8 cellular contexts compared by ENCODE assay signal in the genomic region with DNA sequence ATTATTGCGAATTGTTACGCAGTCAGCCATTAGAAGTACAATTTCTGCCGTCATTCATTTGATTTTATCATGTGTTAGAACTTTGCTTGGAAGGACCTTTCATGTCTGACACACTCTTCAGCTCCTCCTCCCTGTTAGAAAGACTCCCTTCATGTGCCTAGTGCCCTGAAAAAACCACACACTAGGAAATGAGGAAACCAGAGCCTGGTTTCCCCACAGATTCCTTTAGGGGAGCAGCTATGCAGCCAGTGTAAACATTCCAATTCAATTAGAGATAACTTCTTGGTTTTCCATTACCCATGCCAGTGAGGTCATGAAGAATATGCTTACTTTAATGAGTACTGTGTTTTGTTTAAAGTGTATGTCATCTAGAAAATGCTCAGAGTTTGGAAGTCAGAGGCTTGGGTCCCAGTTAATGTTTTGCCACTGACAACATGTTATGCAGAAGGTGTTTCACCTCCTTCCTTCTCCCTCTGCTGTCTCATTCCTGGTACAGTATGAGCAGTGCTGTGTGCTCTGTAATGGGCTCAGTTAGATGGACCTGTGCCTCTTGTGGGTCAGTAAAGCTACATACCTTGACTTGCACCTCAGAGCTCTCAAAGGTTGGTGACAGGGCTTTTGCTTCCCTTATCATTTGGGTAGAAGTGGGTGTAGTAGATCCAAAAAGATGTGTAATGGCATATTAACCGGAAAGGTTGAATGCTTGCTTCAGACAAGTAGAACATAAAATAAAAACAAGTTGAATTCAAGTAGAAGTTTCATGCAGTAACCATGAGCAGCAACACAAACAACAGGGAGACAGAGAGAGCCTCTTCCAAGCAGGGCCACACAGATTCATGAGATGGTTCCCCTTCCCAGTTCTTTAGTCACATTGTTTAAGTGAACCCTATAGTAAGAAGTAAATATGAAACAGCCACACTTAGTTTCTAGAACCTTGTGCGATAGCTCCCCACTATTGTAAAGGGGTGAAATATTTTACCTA. TPM values are rescaled to one million over a fixed set of nuclear protein-coding genes. Genes with fewer than 3 reads are reported as not detected.
DNase-seq lines count a peak whose midpoint lies in the region; ATAC-seq and TF ChIP-seq lines count a peak whose summit lies in the region.

No MANE protein-coding gene starts in this region.

- peak overlapping the region; percentile 85 for H3K27ac Mint-ChIP-seq in activated naive CD4-positive, alpha-beta T cell treated with anti-CD3 and anti-CD28 coated beads, Interleukin-2, amount 10 ng/mL, durations not matched to agents 7 days and 5 days
- H3K27ac Mint-ChIP-seq in T-helper 17 cell, result peak overlapping the region; percentile 96
- H3K27ac Mint-ChIP-seq in stimulated activated naive CD8-positive, alpha-beta T cell treated with anti-CD3 and anti-CD28 coated beads, Interleukin-15, amount 100 ng/mL, for 72 hours, result peak overlapping the region; percentile 43 to 50

- peaks cover 0 to 69% (median 10%) of the 10 kb centered on the region in 12 donors for H3K4me1 ChIP-seq in heart left ventricle
- H3K4me1 ChIP-seq in psoas muscle, result no peaks in the 10 kb centered on the region

- peaks cover 94% of the 10 kb centered on the region for H3K4me1 Mint-ChIP-seq in activated naive CD4-positive, alpha-beta T cell treated with anti-CD3 and anti-CD28 coated beads, Interleukin-2, amount 10 ng/mL, durations not matched to agents 7 days and 5 days
- H3K4me1 Mint-ChIP-seq in T-helper 17 cell, result peaks cover 60% of the 10 kb centered on the region
- peaks cover 93% of the 10 kb centered on the region for H3K4me1 Mint-ChIP-seq in stimulated activated naive CD8-positive, alpha-beta T cell treated with anti-CD3 and anti-CD28 coated beads, Interleukin-15, amount 100 ng/mL, for 72 hours

- H3K27ac ChIP-seq in heart left ventricle (peak overlapping the region in 5 of 12 donors; percentile 6 to 65 (median 42)), psoas muscle (no peak overlapping the region)

- H3K36me3 ChIP-seq in heart left ventricle, result no peaks in the 10 kb centered on the region
- H3K36me3 ChIP-seq in psoas muscle (ENCODE audit: insufficient read depth in 1 of 2, low read depth in 1 of 2), result no peaks in the 10 kb centered on the region

- H3K4me3 ChIP-seq in heart left ventricle (no peak overlapping the region), psoas muscle (no peak overlapping the region)

- intact Hi-C loops in heart left ventricle (cut with DNase I) (no loop called here), psoas muscle (cut with DNase I) (no loop called here)

- H3K9me3 ChIP-seq in T-helper 17 cell (ENCODE audit: control insufficient read depth, low read length, poor library complexity, severe bottlenecking), result no peaks in the 10 kb centered on the region
- H3K9me3 ChIP-seq in heart left ventricle, result no peaks in the 10 kb centered on the region
- H3K9me3 ChIP-seq in psoas muscle, result no peaks in the 10 kb centered on the region

- ATAC-seq in T-helper 17 cell, result peak; percentile 65
- peak; percentile 42 to 93 (median 85) for ATAC-seq in heart left ventricle
- ATAC-seq in stimulated activated naive CD8-positive, alpha-beta T cell treated with anti-CD3 and anti-CD28 coated beads, Interleukin-15, amount 100 ng/mL, for 72 hours, result peak; percentile 66
- ATAC-seq in psoas muscle, result no peak

- peak overlapping the region; percentile 3 for H3K4me3 Mint-ChIP-seq in activated naive CD4-positive, alpha-beta T cell treated with anti-CD3 and anti-CD28 coated beads, Interleukin-2, amount 10 ng/mL, durations not matched to agents 7 days and 5 days
- H3K4me3 Mint-ChIP-seq in T-helper 17 cell, result peak overlapping the region; percentile 81
- peak overlapping the region; percentile 54 to 62 for H3K4me3 Mint-ChIP-seq in stimulated activated naive CD8-positive, alpha-beta T cell treated with anti-CD3 and anti-CD28 coated beads, Interleukin-15, amount 100 ng/mL, for 72 hours

- H3K27me3 ChIP-seq in heart left ventricle (no peaks in the 10 kb centered on the region), psoas muscle (ENCODE audit: insufficient read depth in 3 of 3, low read length in 2 of 3) (no peaks in the 10 kb centered on the region)

- H3K9me3 Mint-ChIP-seq in activated naive CD4-positive, alpha-beta T cell treated with anti-CD3 and anti-CD28 coated beads, Interleukin-2, amount 10 ng/mL, durations not matched to agents 7 days and 5 days, result peaks cover 11% of the 10 kb centered on the region
- H3K9me3 Mint-ChIP-seq in stimulated activated naive CD8-positive, alpha-beta T cell treated with anti-CD3 and anti-CD28 coated beads, Interleukin-15, amount 100 ng/mL, for 72 hours, result no peaks in the 10 kb centered on the region

- no peaks in the 10 kb centered on the region for H3K27me3 Mint-ChIP-seq in activated naive CD4-positive, alpha-beta T cell treated with anti-CD3 and anti-CD28 coated beads, Interleukin-2, amount 10 ng/mL, durations not matched to agents 7 days and 5 days
- no peaks in the 10 kb centered on the region for H3K27me3 Mint-ChIP-seq in T-helper 17 cell
- H3K27me3 Mint-ChIP-seq in stimulated activated naive CD8-positive, alpha-beta T cell treated with anti-CD3 and anti-CD28 coated beads, Interleukin-15, amount 100 ng/mL, for 72 hours, result no peaks in the 10 kb centered on the region

- WGBS in heart left ventricle, 4 donors, result 70 to 75% (median 71%) methylated on average over 5 of the region's 5 CpGs
- WGBS in psoas muscle, 3 donors, result 83 to 88% (median 86%) methylated on average over 5 of the region's 5 CpGs

- no peak for TF ChIP-seq CTCF in heart left ventricle (IDR thresholded peaks at IDR 0.05)
- no peak for TF ChIP-seq CTCF in psoas muscle (IDR thresholded peaks at IDR 0.05)

- CTCF ChIA-PET in activated naive CD4-positive, alpha-beta T cell treated with anti-CD3 and anti-CD28 coated beads, Interleukin-2, amount 10 ng/mL, durations not matched to agents 7 days and 5 days (lab: Charles Lee), result interaction anchor here (0.7 to 2.3 kb wide), 7 partner anchors 10 to 315 kb away, joined by 3 to 10 read pairs (median 4); a partner anchor contains a TSS

- TF ChIP-seq POLR2A in heart left ventricle (IDR thresholded peaks at IDR 0.05), result no peak

- H3K36me3 Mint-ChIP-seq in activated naive CD4-positive, alpha-beta T cell treated with anti-CD3 and anti-CD28 coated beads, Interleukin-2, amount 10 ng/mL, durations not matched to agents 7 days and 5 days, result peaks cover 72% of the 10 kb centered on the region
- peaks cover 3% of the 10 kb centered on the region for H3K36me3 Mint-ChIP-seq in T-helper 17 cell (ENCODE audit: low read depth)

- DNase-seq in activated naive CD4-positive, alpha-beta T cell treated with anti-CD3 and anti-CD28 coated beads, Interleukin-2, amount 10 ng/mL, durations not matched to agents 7 days and 5 days, result no peak
- DNase-seq in activated naive CD4-positive, alpha-beta T cell treated with anti-CD3 and anti-CD28 coated beads, Interleukin-2, amount 50 U/mL, for 16 hours, result no peak
- no peak for DNase-seq in T-helper 17 cell
- DNase-seq in heart left ventricle, result no peak
- DNase-seq in stimulated activated naive CD8-positive, alpha-beta T cell treated with anti-CD3 and anti-CD28 coated beads, Interleukin-15, amount 100 ng/mL, for 72 hours, result no peak
- DNase-seq in cerebellar nuclear complex (lab: John Stamatoyannopoulos, UW), result no peak
- DNase-seq in NCI-H1092 treated with DMSO at 0.1 percent for 48 hours (lab: John Stamatoyannopoulos, UW), result no peak
- no peak for DNase-seq in psoas muscle

RNA-seq across cellular contexts. Expression of a gene that starts 52.6 kb away (rescaled TPM):
- 100 to 1,000 TPM; 130 to 140 TPM for total RNA-seq in T-helper 17 cell
- 10 to 100 TPM in 7 of 9 donors, 1 to 10 TPM in 2; 3.6 to 30.8 (median 13.9) TPM for total RNA-seq in heart left ventricle
- polyA plus RNA-seq in heart left ventricle, result 1 to 10 TPM; 5.1 to 10.0 TPM
- total RNA-seq in psoas muscle, result 1 to 10 TPM in 3 of 4 donors, under 1 TPM in 1; 0.73 to 2.5 (median 2.1) TPM
- 1 to 10 TPM; 1.2 to 1.6 (median 1.5) TPM for polyA plus RNA-seq in psoas muscle

Comparison
In these comparisons a context has a peak if more than half of its experiments do, and no peak if none do; other contexts are left out.
1. H3K4me3 Mint-ChIP-seq: peak in every context shown above with its lines; median percentile 81 in T-helper 17 cell; 58 in stimulated activated naive CD8-positive, alpha-beta T cell treated with anti-CD3 and anti-CD28 coated beads, Interleukin-15, amount 100 ng/mL, for 72 hours; 3 in activated naive CD4-positive, alpha-beta T cell treated with anti-CD3 and anti-CD28 coated beads, Interleukin-2, amount 10 ng/mL, durations not matched to agents 7 days and 5 days.
2. ATAC-seq: peak in T-helper 17 cell (single experiment), heart left ventricle (4 of 4) and stimulated activated naive CD8-positive, alpha-beta T cell treated with anti-CD3 and anti-CD28 coated beads, Interleukin-15, amount 100 ng/mL, for 72 hours (single experiment); none in psoas muscle (0 of 4).
3. RNA of a gene that starts 52.6 kb away (total RNA-seq): 130 to 140 TPM in T-helper 17 cell; 3.6 to 30.8 TPM in heart left ventricle and 0.73 to 2.5 TPM in psoas muscle; every median in the first group is over 4 times any median in the second.
4. Peak in every context shown above with its lines, with median percentiles within 50 percentile points of each other: H3K27ac Mint-ChIP-seq.